14 cellular contexts compared by ENCODE assay signal in genomic region chr12:15155271-15155670, GRCh38.
DNase-seq lines count a peak whose midpoint lies in the region; ATAC-seq and TF ChIP-seq lines count a peak whose summit lies in the region.
"Had no signal": no experiment of that assay in that cellular context is flagged by ENCODE, and none has a peak within 500 bp of the region (broad histone marks: within the 10 kb centered on the region; RNA-seq: fewer than 3 reads in every experiment).

No MANE protein-coding gene starts in this region.

- no peak overlapping the region for H3K4me3 Mint-ChIP-seq in naive thymus-derived CD8-positive, alpha-beta T cell
- H3K4me3 Mint-ChIP-seq: H9 had no signal

- POLR2A ChIA-PET in naive thymus-derived CD8-positive, alpha-beta T cell (lab: Charles Lee), result no interaction called here

- ATAC-seq in esophagus mucosa, result peak; percentile 57
- no peak for ATAC-seq in naive thymus-derived CD8-positive, alpha-beta T cell
- ATAC-seq: body of pancreas, GM12878 had no signal

- H3K4me1 ChIP-seq in spleen, result peaks cover 0 to 45% (median 22%) of the 10 kb centered on the region in 6 donors
- H3K4me1 ChIP-seq: BLaER1, prostate gland had no signal

- H3K27ac ChIP-seq in spleen, result peak overlapping the region in 7 of 8 donors; percentile 16 to 69 (median 36)
- H3K27ac ChIP-seq: BLaER1, prostate gland had no signal

- intact Hi-C loops in spleen (cut with DNase I; ENCODE audit: low total_unique reads), result loop anchor here (10.0 kb wide), 1 partner anchor 70 kb away; the partner anchor contains the start of gene RERG

- no peaks in the 10 kb centered on the region for H3K9me3 Mint-ChIP-seq in naive thymus-derived CD8-positive, alpha-beta T cell
- H3K9me3 Mint-ChIP-seq: H9 had no signal

- DNase-seq in H4 (ENCODE audit: low spot score) (peak; percentile 19), NCI-H2107 treated with DMSO at 0.1 percent for 48 hours (lab: John Stamatoyannopoulos, UW; ENCODE audit: unreplicated experiment) (peak; percentile 93), spleen (no peak), hippocampal formation (lab: John Stamatoyannopoulos, UW) (no peak), cerebellar nuclear complex (lab: John Stamatoyannopoulos, UW) (no peak)
- DNase-seq in naive thymus-derived CD8-positive, alpha-beta T cell, result no peak
- DNase-seq: activated naive CD4-positive, alpha-beta T cell; body of pancreas; H9; T-helper 9 cell had no signal

- H3K4me1 Mint-ChIP-seq in naive thymus-derived CD8-positive, alpha-beta T cell, result no peaks in the 10 kb centered on the region
- H3K4me1 Mint-ChIP-seq: H9 had no signal

- no peak for TF ChIP-seq CTCF in spleen (IDR thresholded peaks at IDR 0.05 in 8 of 11, conservative IDR thresholded peaks at IDR 0.05 in 3 of 11)

- TF ChIP-seq POLR2A in spleen (IDR thresholded peaks at IDR 0.05), result no peak

- no peaks in the 10 kb centered on the region for H3K9me3 ChIP-seq in spleen
- H3K9me3 ChIP-seq: BLaER1, body of pancreas, prostate gland had no signal

- no peak overlapping the region for H3K4me3 ChIP-seq in spleen
- H3K4me3 ChIP-seq: BLaER1, body of pancreas, GM12878, prostate gland had no signal

- no peaks in the 10 kb centered on the region for H3K36me3 Mint-ChIP-seq in naive thymus-derived CD8-positive, alpha-beta T cell

- H3K27me3 Mint-ChIP-seq in naive thymus-derived CD8-positive, alpha-beta T cell, result peaks cover 0 to 8% (median 3%) of the 10 kb centered on the region in 5 donors

- no peaks in the 10 kb centered on the region for H3K27me3 ChIP-seq in spleen (replicated peaks in 1 of 7)
- H3K27me3 ChIP-seq: BLaER1, body of pancreas had no signal

- 28 to 61% (median 45%) methylated on average over 1 of the region's 1 CpG for WGBS in spleen, 5 donors

- H3K27ac Mint-ChIP-seq in naive thymus-derived CD8-positive, alpha-beta T cell, result no peak overlapping the region
- H3K27ac Mint-ChIP-seq: H9 had no signal

- no peaks in the 10 kb centered on the region for H3K36me3 ChIP-seq in spleen
- H3K36me3 ChIP-seq: BLaER1, prostate gland had no signal

Comparison
In these comparisons a context has a peak if more than half of its experiments do, and no peak if none do; other contexts are left out.
1. DNase-seq: peak in H4 (single experiment) and NCI-H2107 treated with DMSO at 0.1 percent for 48 hours (single experiment); none in spleen (single experiment), hippocampal formation (0 of 2), cerebellar nuclear complex (0 of 2) and naive thymus-derived CD8-positive, alpha-beta T cell (0 of 10).